Comparison of ENCODE assay signal across 15 cellular contexts in the genomic region with DNA sequence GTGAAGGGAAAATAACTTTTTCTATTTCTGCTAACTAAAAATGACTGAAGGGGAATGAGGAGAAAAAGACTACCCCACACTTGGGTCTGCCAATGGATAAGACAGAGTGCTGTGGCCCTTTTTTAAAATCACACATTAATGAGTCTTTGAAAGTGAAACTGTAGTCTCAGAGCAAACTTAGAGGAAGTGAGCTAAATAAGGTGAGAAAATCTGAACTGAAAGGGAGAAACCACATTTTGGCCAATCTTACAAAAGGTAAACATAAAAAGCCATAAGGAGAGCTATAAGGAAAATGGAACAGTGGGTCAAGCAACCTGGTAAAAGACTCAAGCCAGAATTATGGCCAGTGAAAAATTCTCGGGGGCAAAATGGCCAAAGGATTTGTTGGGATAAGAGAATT.
A peak's percentile ranks its signal among the peaks of the same experiment; 100 is the strongest.
DNase-seq lines count a peak whose midpoint lies in the region; ATAC-seq and TF ChIP-seq lines count a peak whose summit lies in the region.
"Had no signal": no experiment of that assay in that cellular context is flagged by ENCODE, and none has a peak within 500 bp of the region (broad histone marks: within the 10 kb centered on the region; RNA-seq: fewer than 3 reads in every experiment).

No MANE protein-coding gene starts in this region.

- DNase-seq in GM12865 (ENCODE audit: low read depth) (peak; percentile 45), NCI-H2081 treated with DMSO at 0.1 percent for 48 hours (lab: John Stamatoyannopoulos, UW) (no peak), occipital lobe (lab: John Stamatoyannopoulos, UW) (no peak), NCI-H1694 (lab: John Stamatoyannopoulos, UW) (no peak), NCI-H510A treated with DMSO at 0.1 percent for 48 hours (lab: John Stamatoyannopoulos, UW) (no peak)
- DNase-seq: activated T-cell treated with anti-CD3 and anti-CD28 coated beads for 4 hours, cortex of kidney, DMS153, NCI-H526 treated with DMSO at 0.1 percent for 48 hours, right cardiac atrium, SHP77, tibial artery had no signal

- ATAC-seq in GM19397 (IDR thresholded peaks at IDR 0.05; ENCODE audit: unreplicated experiment) (peak; percentile 90), HG02678 (IDR thresholded peaks at IDR 0.05; ENCODE audit: unreplicated experiment) (peak; percentile 80), HG03354 (IDR thresholded peaks at IDR 0.05; ENCODE audit: poor library complexity, severe bottlenecking, unreplicated experiment) (peak; percentile 96)
- ATAC-seq: right cardiac atrium had no signal

- H3K4me3 ChIP-seq in GM12865 (ENCODE audit: low read depth, low read length): no peak overlapping the region
- H3K4me3 ChIP-seq: tibial artery had no signal

- TF ChIP-seq CTCF in GM12865 (IDR thresholded peaks at IDR 0.05; ENCODE audit: insufficient read depth, low read depth, low read length, missing control alignments): no peak
